Comparison of ENCODE assay signal across 17 cellular contexts in the genomic region with DNA sequence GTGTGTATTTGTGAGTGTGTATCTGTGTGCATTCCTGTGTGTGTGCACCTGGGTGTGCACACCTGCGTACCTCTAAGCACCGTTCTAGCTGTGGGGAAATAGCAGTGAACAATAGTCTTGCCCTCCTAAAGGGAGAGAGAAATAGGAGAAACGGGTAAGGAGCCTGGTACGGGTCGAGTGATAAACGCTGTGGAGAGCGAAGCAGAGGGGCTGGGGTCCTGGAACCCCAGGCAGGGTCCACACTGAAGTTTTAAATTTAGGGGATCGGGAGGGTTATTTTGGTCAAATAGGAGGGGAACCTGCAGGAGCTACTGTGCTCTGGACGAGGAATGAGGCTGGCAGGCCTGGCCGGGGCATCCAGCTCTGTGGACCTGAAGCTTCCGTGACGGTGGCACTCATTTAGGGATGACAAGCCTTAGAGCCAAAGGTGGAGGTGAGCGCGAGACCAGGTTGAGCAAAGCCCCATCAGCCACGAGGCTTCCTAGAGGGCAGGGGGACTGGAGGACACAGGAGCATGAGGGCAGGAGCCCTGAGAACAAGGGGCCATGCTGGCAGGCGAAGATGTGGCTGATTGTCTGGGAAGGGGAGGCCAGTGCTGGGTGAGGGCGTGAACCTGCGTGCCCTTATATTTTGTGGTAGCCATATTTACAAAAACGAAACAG.
DNase-seq lines count a peak whose midpoint lies in the region; ATAC-seq and TF ChIP-seq lines count a peak whose summit lies in the region.
"Had no signal": no experiment of that assay in that cellular context is flagged by ENCODE, and none has a peak within 500 bp of the region (broad histone marks: within the 10 kb centered on the region; RNA-seq: fewer than 3 reads in every experiment).

No MANE protein-coding gene starts in this region.

- no peaks in the 10 kb centered on the region for H3K9me3 ChIP-seq in right atrium auricular region
- H3K9me3 ChIP-seq: Caco-2 had no signal

- H3K4me3 Mint-ChIP-seq in osteocyte (ENCODE audit: unreplicated experiment) = no peak overlapping the region
- H3K4me3 Mint-ChIP-seq: CD8-positive, alpha-beta memory T cell; IgD-negative memory B cell had no signal

- H3K27me3 Mint-ChIP-seq in osteocyte (ENCODE audit: unreplicated experiment) = peaks cover 37% of the 10 kb centered on the region

- no peaks in the 10 kb centered on the region for H3K4me1 Mint-ChIP-seq in osteocyte (ENCODE audit: unreplicated experiment)
- H3K4me1 Mint-ChIP-seq: CD8-positive, alpha-beta memory T cell; IgD-negative memory B cell had no signal

- no peaks in the 10 kb centered on the region for H3K27me3 ChIP-seq in right atrium auricular region
- H3K27me3 ChIP-seq: BLaER1 had no signal

- no peak overlapping the region for H3K27ac ChIP-seq in right atrium auricular region
- H3K27ac ChIP-seq in coronary artery = no peak overlapping the region
- H3K27ac ChIP-seq: BLaER1, GM23248 had no signal

- intact Hi-C loops in left cardiac atrium (cut with DNase I) = no loop called here

- no peaks in the 10 kb centered on the region for H3K9me3 Mint-ChIP-seq in osteocyte (ENCODE audit: unreplicated experiment)

- H3K36me3 Mint-ChIP-seq in osteocyte (ENCODE audit: unreplicated experiment) = no peaks in the 10 kb centered on the region

- TF ChIP-seq CTCF in right atrium auricular region (IDR thresholded peaks at IDR 0.05) = no peak
- no peak for TF ChIP-seq CTCF in coronary artery (IDR thresholded peaks at IDR 0.05)
- TF ChIP-seq CTCF in osteocyte (IDR thresholded peaks at IDR 0.05) = no peak

- H3K4me3 ChIP-seq in right atrium auricular region (no peak overlapping the region), coronary artery (no peak overlapping the region)
- H3K4me3 ChIP-seq: BLaER1, GM23248 had no signal

- ATAC-seq in left cardiac atrium (no peak), HG03457 (IDR thresholded peaks at IDR 0.05; ENCODE audit: unreplicated experiment) (no peak)
- ATAC-seq: HCT116 had no signal

- DNase-seq in right atrium auricular region (ENCODE audit: low spot score) (peak; percentile 50), left cardiac atrium (no peak), coronary artery (ENCODE audit: low spot score) (peak; percentile 64), osteocyte (ENCODE audit: extremely low spot score, unreplicated experiment) (peak; percentile 66), SHP77 (lab: John Stamatoyannopoulos, UW) (no peak), NCI-H748 (lab: John Stamatoyannopoulos, UW; ENCODE audit: unreplicated experiment) (no peak)
- DNase-seq: 8988T; AML-193; Caco-2; CD8-positive, alpha-beta memory T cell; DND-41; GDM1; GM23248 had no signal

- H3K27ac Mint-ChIP-seq in osteocyte (ENCODE audit: unreplicated experiment) = no peak overlapping the region
- H3K27ac Mint-ChIP-seq: IgD-negative memory B cell had no signal

- no peaks in the 10 kb centered on the region for H3K36me3 ChIP-seq in right atrium auricular region
- H3K36me3 ChIP-seq: BLaER1 had no signal

- no peaks in the 10 kb centered on the region for H3K4me1 ChIP-seq in right atrium auricular region
- H3K4me1 ChIP-seq: BLaER1, Caco-2 had no signal

Comparison
In these comparisons a context has a peak if more than half of its experiments do, and no peak if none do; other contexts are left out.
1. DNase-seq: peak in right atrium auricular region (single experiment), coronary artery (single experiment) and osteocyte (single experiment); none in left cardiac atrium (single experiment), SHP77 (0 of 2) and NCI-H748 (single experiment).